Comparison of ENCODE assay signal across 15 cellular contexts in the genomic region with DNA sequence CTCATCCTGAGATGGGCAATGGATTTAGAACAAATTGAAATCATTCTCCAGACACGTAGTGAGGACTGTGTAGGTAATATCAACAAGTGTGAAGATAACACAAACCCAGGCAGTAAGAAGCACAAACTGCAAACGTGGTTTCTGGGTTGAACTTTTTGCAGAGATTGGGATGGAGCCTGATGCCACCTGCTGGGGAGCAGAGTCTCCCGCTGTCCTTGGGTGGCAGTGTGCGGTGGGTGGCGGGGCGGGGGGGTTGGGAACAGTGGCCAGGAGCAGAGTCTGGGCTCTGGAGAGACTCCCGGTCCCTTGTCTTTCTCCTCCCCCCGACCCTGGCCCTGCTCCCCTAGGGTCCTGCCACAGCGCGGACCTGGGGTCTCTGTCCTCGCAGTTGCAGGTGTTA. TPM values are rescaled to one million over a fixed set of nuclear protein-coding genes. Genes with fewer than 3 reads are reported as not detected.
DNase-seq lines count a peak whose midpoint lies in the region; ATAC-seq, FAIRE-seq and TF ChIP-seq lines count a peak whose summit lies in the region.
"Had no signal": no experiment of that assay in that cellular context is flagged by ENCODE, and none has a peak within 500 bp of the region (broad histone marks: within the 10 kb centered on the region; RNA-seq: fewer than 3 reads in every experiment).

No MANE protein-coding gene starts in this region.

- H2AFZ ChIP-seq in DND-41 (ENCODE audit: low read depth, low read length), result no peak overlapping the region

- no peaks in the 10 kb centered on the region for H3K79me2 ChIP-seq in DND-41 (ENCODE audit: insufficient read depth, low read length)

- DNase-seq in DND-41, result no peak
- DNase-seq in LNCaP clone FGC (ENCODE audit: low read depth), result no peak
- DNase-seq in bronchial epithelial cell (ENCODE audit: low read depth), result no peak
- peak; percentile 16 for DNase-seq in medulla oblongata (ENCODE audit: extremely low spot score)
- DNase-seq in activated T-helper 1 cell treated with anti-CD3 and anti-CD28 coated beads, Interleukin-12 subunit alpha, Interleukin-12 subunit beta, Interleukin-2, Interleukin-4 antibody, amounts not matched to agents 30 ng/mL and 10 ng/mL and 1 ng/mL, durations not matched to agents 14 hours and 24 hours and 36 hours (ENCODE audit: low spot score), result no peak
- DNase-seq in stimulated activated CD4-positive, alpha-beta T cell treated with anti-CD3 and anti-CD28 coated beads, Interleukin-12 subunit alpha, Interleukin-12 subunit beta, amount 100 ng/mL, for 4 hours, result no peak
- no peak for DNase-seq in SW 1271 (lab: John Stamatoyannopoulos, UW)
- DNase-seq in suprapubic skin (ENCODE audit: low spot score in 2 of 2), result no peak
- DNase-seq: activated CD4-positive, alpha-beta memory T cell treated with anti-CD3 and anti-CD28 coated beads, Interleukin-2, amount 10 ng/mL, durations not matched to agents 7 days and 5 days; activated naive CD4-positive, alpha-beta T cell treated with Interleukin-2 at 50 U/mL for 16 hours; esophagus squamous epithelium had no signal

- no peak overlapping the region for H3K4me2 ChIP-seq in DND-41 (ENCODE audit: insufficient read depth, low read length)

- no peaks in the 10 kb centered on the region for H3K27me3 Mint-ChIP-seq in activated T-helper 1 cell treated with anti-CD3 and anti-CD28 coated beads, Interleukin-12 subunit alpha, Interleukin-12 subunit beta, Interleukin-2, Interleukin-4 antibody, amounts not matched to agents 30 ng/mL and 10 ng/mL and 1 ng/mL, durations not matched to agents 14 hours and 24 hours and 36 hours (ENCODE audit: insufficient read depth)
- H3K27me3 Mint-ChIP-seq: activated CD4-positive, alpha-beta memory T cell treated with anti-CD3 and anti-CD28 coated beads, Interleukin-2, amount 10 ng/mL, durations not matched to agents 7 days and 5 days; central memory CD8-positive, alpha-beta T cell; IgD-negative memory B cell had no signal

- no peaks in the 10 kb centered on the region for H3K36me3 Mint-ChIP-seq in activated T-helper 1 cell treated with anti-CD3 and anti-CD28 coated beads, Interleukin-12 subunit alpha, Interleukin-12 subunit beta, Interleukin-2, Interleukin-4 antibody, amounts not matched to agents 30 ng/mL and 10 ng/mL and 1 ng/mL, durations not matched to agents 14 hours and 24 hours and 36 hours (ENCODE audit: low read depth)

- no peak for TF ChIP-seq POLR2A in suprapubic skin (IDR thresholded peaks at IDR 0.05)

- H3K4me3 ChIP-seq in DND-41 (ENCODE audit: low read depth in 1 of 2, low read length in 2 of 2), result no peak overlapping the region
- no peak overlapping the region for H3K4me3 ChIP-seq in LNCaP clone FGC (ENCODE audit: low read depth, low read length)
- H3K4me3 ChIP-seq in bronchial epithelial cell (ENCODE audit: low read depth, low read length), result no peak overlapping the region
- no peak overlapping the region for H3K4me3 ChIP-seq in suprapubic skin
- H3K4me3 ChIP-seq: esophagus squamous epithelium, tibial nerve had no signal

- no peaks in the 10 kb centered on the region for H3K9me3 ChIP-seq in DND-41 (ENCODE audit: insufficient read depth, low read length, severe bottlenecking)
- no peaks in the 10 kb centered on the region for H3K9me3 ChIP-seq in suprapubic skin
- H3K9me3 ChIP-seq: esophagus squamous epithelium, tibial nerve had no signal

- H3K4me3 Mint-ChIP-seq in activated T-helper 1 cell treated with anti-CD3 and anti-CD28 coated beads, Interleukin-12 subunit alpha, Interleukin-12 subunit beta, Interleukin-2, Interleukin-4 antibody, amounts not matched to agents 30 ng/mL and 10 ng/mL and 1 ng/mL, durations not matched to agents 14 hours and 24 hours and 36 hours, result no peak overlapping the region
- H3K4me3 Mint-ChIP-seq: activated CD4-positive, alpha-beta memory T cell treated with anti-CD3 and anti-CD28 coated beads, Interleukin-2, amount 10 ng/mL, durations not matched to agents 7 days and 5 days; central memory CD8-positive, alpha-beta T cell; IgD-negative memory B cell; mesothelial cell of epicardium had no signal

- no peak for ATAC-seq in DND-41 (ENCODE audit: insufficient read depth, low read depth)

- no peaks in the 10 kb centered on the region for H3K9me3 Mint-ChIP-seq in activated T-helper 1 cell treated with anti-CD3 and anti-CD28 coated beads, Interleukin-12 subunit alpha, Interleukin-12 subunit beta, Interleukin-2, Interleukin-4 antibody, amounts not matched to agents 30 ng/mL and 10 ng/mL and 1 ng/mL, durations not matched to agents 14 hours and 24 hours and 36 hours
- H3K9me3 Mint-ChIP-seq: activated CD4-positive, alpha-beta memory T cell treated with anti-CD3 and anti-CD28 coated beads, Interleukin-2, amount 10 ng/mL, durations not matched to agents 7 days and 5 days; central memory CD8-positive, alpha-beta T cell; IgD-negative memory B cell; mesothelial cell of epicardium had no signal

- TF ChIP-seq EP300 in suprapubic skin (IDR thresholded peaks at IDR 0.05), result no peak

- WGBS in suprapubic skin, result 80% methylated on average over 11 of the region's 11 CpGs

- no peak overlapping the region for H3K27ac ChIP-seq in DND-41 (ENCODE audit: low read length)
- H3K27ac ChIP-seq in suprapubic skin, result no peak overlapping the region
- H3K27ac ChIP-seq: esophagus squamous epithelium had no signal

- H4K20me1 ChIP-seq in DND-41 (ENCODE audit: insufficient read depth, low read length), result no peaks in the 10 kb centered on the region

- H3K4me1 ChIP-seq in DND-41 (ENCODE audit: insufficient read depth, low read length), result no peaks in the 10 kb centered on the region
- H3K4me1 ChIP-seq in suprapubic skin, result no peaks in the 10 kb centered on the region
- H3K4me1 ChIP-seq: esophagus squamous epithelium had no signal

- intact Hi-C loops in activated T-helper 1 cell treated with anti-CD3 and anti-CD28 coated beads, Interleukin-12 subunit alpha, Interleukin-12 subunit beta, Interleukin-2, Interleukin-4 antibody, amounts not matched to agents 30 ng/mL and 10 ng/mL and 1 ng/mL, durations not matched to agents 14 hours and 24 hours and 36 hours (cut with micrococcal nuclease), result no loop called here

- H3K27ac Mint-ChIP-seq in activated T-helper 1 cell treated with anti-CD3 and anti-CD28 coated beads, Interleukin-12 subunit alpha, Interleukin-12 subunit beta, Interleukin-2, Interleukin-4 antibody, amounts not matched to agents 30 ng/mL and 10 ng/mL and 1 ng/mL, durations not matched to agents 14 hours and 24 hours and 36 hours, result no peak overlapping the region
- H3K27ac Mint-ChIP-seq: activated CD4-positive, alpha-beta memory T cell treated with anti-CD3 and anti-CD28 coated beads, Interleukin-2, amount 10 ng/mL, durations not matched to agents 7 days and 5 days; mesothelial cell of epicardium had no signal

- H3K4me1 Mint-ChIP-seq in activated T-helper 1 cell treated with anti-CD3 and anti-CD28 coated beads, Interleukin-12 subunit alpha, Interleukin-12 subunit beta, Interleukin-2, Interleukin-4 antibody, amounts not matched to agents 30 ng/mL and 10 ng/mL and 1 ng/mL, durations not matched to agents 14 hours and 24 hours and 36 hours (ENCODE audit: low read depth), result no peaks in the 10 kb centered on the region

- TF ChIP-seq CTCF in DND-41 (IDR thresholded peaks at IDR 0.05; ENCODE audit: borderline replicate concordance, extremely low read depth, low read length, poor library complexity, severe bottlenecking) (peak; percentile 25), LNCaP clone FGC (IDR thresholded peaks at IDR 0.05; ENCODE audit: control insufficient read depth, extremely low read depth, insufficient read depth) (peak; percentile 34), bronchial epithelial cell (IDR thresholded peaks at IDR 0.05; ENCODE audit: insufficient read depth, low read length, severe bottlenecking) (peak; percentile 49), suprapubic skin (IDR thresholded peaks at IDR 0.05) (peak in 1 of 2 donors; percentile 17)

- peak; percentile 72 for FAIRE-seq in bronchial epithelial cell (lab: Jason Lieb, UNC)

- H3K9ac ChIP-seq in DND-41 (ENCODE audit: low read depth, low read length), result no peak overlapping the region

- no peaks in the 10 kb centered on the region for H3K27me3 ChIP-seq in DND-41 (ENCODE audit: insufficient read depth, low read length, poor library complexity)
- H3K27me3 ChIP-seq in bronchial epithelial cell (ENCODE audit: control insufficient read depth, insufficient read depth, low read length), result no peaks in the 10 kb centered on the region
- no peaks in the 10 kb centered on the region for H3K27me3 ChIP-seq in suprapubic skin
- H3K27me3 ChIP-seq: esophagus squamous epithelium, tibial nerve had no signal

- H3K36me3 ChIP-seq in DND-41 (ENCODE audit: insufficient read depth, low read length) (peaks cover 20% of the 10 kb centered on the region; the same call in 1 of the 2 replicates), bronchial epithelial cell (ENCODE audit: control insufficient read depth, insufficient read depth, low read length) (peaks cover 2% of the 10 kb centered on the region), suprapubic skin (peaks cover 15% of the 10 kb centered on the region)

RNA-seq across cellular contexts. Expression of gene TRAF3IP1, which starts 19.5 kb away (rescaled TPM):
- total RNA-seq in bronchial epithelial cell (9.2 and 11.4 TPM in 2 replicates), suprapubic skin (10 to 100 TPM; 10.2 to 15.4 (median 10.6) TPM)
- total RNA-seq in activated T-helper 1 cell treated with anti-CD3 and anti-CD28 coated beads, Interleukin-12 subunit alpha, Interleukin-12 subunit beta, Interleukin-2, Interleukin-4 antibody, amounts not matched to agents 30 ng/mL and 10 ng/mL and 1 ng/mL, durations not matched to agents 14 hours and 24 hours and 36 hours, result 14.4 and 15.4 TPM in 2 replicates

RNA-seq across cellular contexts. Expression of gene PER2, which starts 51.4 kb away (rescaled TPM):
- total RNA-seq in bronchial epithelial cell, result 11.3 and 19.1 TPM in 2 replicates
- total RNA-seq in activated T-helper 1 cell treated with anti-CD3 and anti-CD28 coated beads, Interleukin-12 subunit alpha, Interleukin-12 subunit beta, Interleukin-2, Interleukin-4 antibody, amounts not matched to agents 30 ng/mL and 10 ng/mL and 1 ng/mL, durations not matched to agents 14 hours and 24 hours and 36 hours, result 19.0 and 21.2 TPM in 2 replicates
- total RNA-seq in suprapubic skin, result 100 to 1,000 TPM in 1 of 4 donors, 10 to 100 TPM in 3; 24.3 to 105 (median 85.9) TPM
